In genomic region chr4:8314691-8315255, GRCh38 we compare ENCODE assay signal across 16 cellular contexts. TPM values are rescaled to one million over a fixed set of nuclear protein-coding genes. Genes with fewer than 3 reads are reported as not detected.
DNase-seq lines count a peak whose midpoint lies in the region; ATAC-seq and TF ChIP-seq lines count a peak whose summit lies in the region.
"Had no signal": no experiment of that assay in that cellular context is flagged by ENCODE, and none has a peak within 500 bp of the region (broad histone marks: within the 10 kb centered on the region; RNA-seq: fewer than 3 reads in every experiment).

No MANE protein-coding gene starts in this region.

- H4K20me1 ChIP-seq in OCI-LY1 (ENCODE audit: insufficient read depth, low read length) = no peaks in the 10 kb centered on the region

- 93 to 98% methylated on average over 5 of the region's 5 CpGs for WGBS in testis, 2 donors

- no peak overlapping the region; the same call in 1 of the 2 replicates for H3K4me2 ChIP-seq in OCI-LY1 (ENCODE audit: low read length)

- POLR2A ChIA-PET in activated CD4-positive, alpha-beta memory T cell treated with anti-CD3 and anti-CD28 coated beads for 36 hours (lab: Charles Lee) = no interaction called here
- POLR2A ChIA-PET in activated CD4-positive, alpha-beta memory T cell treated with anti-CD3 and anti-CD28 coated beads, Interleukin-2, amount 10 ng/mL, durations not matched to agents 7 days and 5 days (lab: Charles Lee) = no interaction called here

- no peaks in the 10 kb centered on the region for H3K9me3 Mint-ChIP-seq in activated CD4-positive, alpha-beta memory T cell treated with anti-CD3 and anti-CD28 coated beads for 36 hours
- no peaks in the 10 kb centered on the region for H3K9me3 Mint-ChIP-seq in activated CD4-positive, alpha-beta memory T cell treated with anti-CD3 and anti-CD28 coated beads, Interleukin-2, amount 10 ng/mL, durations not matched to agents 7 days and 5 days
- H3K9me3 Mint-ChIP-seq in endothelial cell (ENCODE audit: unreplicated experiment) = no peaks in the 10 kb centered on the region
- H3K9me3 Mint-ChIP-seq: natural killer cell had no signal

- H3K4me3 ChIP-seq in OCI-LY1 (ENCODE audit: low read depth, low read length, poor library complexity, severe bottlenecking) (no peak overlapping the region), testis (no peak overlapping the region)
- H3K4me3 ChIP-seq: tibial nerve had no signal

- H3K79me2 ChIP-seq in OCI-LY1 (ENCODE audit: insufficient read depth, low read length) = no peaks in the 10 kb centered on the region

- no peaks in the 10 kb centered on the region for H3F3A ChIP-seq in OCI-LY1 (ENCODE audit: insufficient read depth, low read length)

- no peaks in the 10 kb centered on the region for H3K4me1 Mint-ChIP-seq in activated CD4-positive, alpha-beta memory T cell treated with anti-CD3 and anti-CD28 coated beads for 36 hours (ENCODE audit: low read depth)
- H3K4me1 Mint-ChIP-seq in activated CD4-positive, alpha-beta memory T cell treated with anti-CD3 and anti-CD28 coated beads, Interleukin-2, amount 10 ng/mL, durations not matched to agents 7 days and 5 days = no peaks in the 10 kb centered on the region
- H3K4me1 Mint-ChIP-seq in endothelial cell (ENCODE audit: unreplicated experiment) = no peaks in the 10 kb centered on the region
- H3K4me1 Mint-ChIP-seq: natural killer cell had no signal

- H3K27ac Mint-ChIP-seq in activated CD4-positive, alpha-beta memory T cell treated with anti-CD3 and anti-CD28 coated beads for 36 hours = no peak overlapping the region
- H3K27ac Mint-ChIP-seq in activated CD4-positive, alpha-beta memory T cell treated with anti-CD3 and anti-CD28 coated beads, Interleukin-2, amount 10 ng/mL, durations not matched to agents 7 days and 5 days = no peak overlapping the region
- no peak overlapping the region for H3K27ac Mint-ChIP-seq in endothelial cell (ENCODE audit: unreplicated experiment)
- H3K27ac Mint-ChIP-seq: natural killer cell had no signal

- H3K9ac ChIP-seq in OCI-LY1 (ENCODE audit: low read length) = no peak overlapping the region; the same call in 1 of the 2 replicates

- no peaks in the 10 kb centered on the region for H3K27me3 ChIP-seq in OCI-LY1 (ENCODE audit: insufficient read depth, low read length)
- H3K27me3 ChIP-seq in testis = no peaks in the 10 kb centered on the region
- H3K27me3 ChIP-seq: tibial nerve had no signal

- no peak overlapping the region for H3K4me3 Mint-ChIP-seq in activated CD4-positive, alpha-beta memory T cell treated with anti-CD3 and anti-CD28 coated beads for 36 hours
- H3K4me3 Mint-ChIP-seq in activated CD4-positive, alpha-beta memory T cell treated with anti-CD3 and anti-CD28 coated beads, Interleukin-2, amount 10 ng/mL, durations not matched to agents 7 days and 5 days = no peak overlapping the region
- no peak overlapping the region for H3K4me3 Mint-ChIP-seq in endothelial cell (ENCODE audit: unreplicated experiment)
- H3K4me3 Mint-ChIP-seq: natural killer cell had no signal

- no peak for ATAC-seq in HG03280 (IDR thresholded peaks at IDR 0.05; ENCODE audit: unreplicated experiment)
- ATAC-seq: natural killer cell had no signal

- peak overlapping the region; percentile 95 for H3K27ac ChIP-seq in OCI-LY1 (ENCODE audit: low read depth, low read length, poor library complexity, severe bottlenecking)
- no peak overlapping the region for H3K27ac ChIP-seq in testis
- H3K27ac ChIP-seq: tibial nerve had no signal

- TF ChIP-seq CTCF in OCI-LY1 (IDR thresholded peaks at IDR 0.05; ENCODE audit: low read length) (no peak), testis (IDR thresholded peaks at IDR 0.05) (no peak), endothelial cell (IDR thresholded peaks at IDR 0.05; ENCODE audit: unreplicated experiment) (no peak)

- H3K9me2 ChIP-seq in OCI-LY1 (ENCODE audit: low read depth, low read length) = no peaks in the 10 kb centered on the region

- peak; percentile 5 for DNase-seq in activated CD4-positive, alpha-beta memory T cell treated with anti-CD3 and anti-CD28 coated beads for 36 hours
- no peak for DNase-seq in activated CD4-positive, alpha-beta memory T cell treated with anti-CD3 and anti-CD28 coated beads, Interleukin-2, amount 10 ng/mL, durations not matched to agents 7 days and 5 days
- DNase-seq in mesenteric fat pad (ENCODE audit: low spot score) = peak; percentile 51
- DNase-seq in testis = peak; percentile 10
- DNase-seq in endothelial cell (ENCODE audit: low spot score) = no peak
- no peak for DNase-seq in SW480 (ENCODE audit: low spot score)
- DNase-seq: 8988T; activated CD4-positive, alpha-beta T cell treated with anti-CD3 and anti-CD28 coated beads for 1 hour; amniotic stem cell; midbrain; natural killer cell; stimulated activated naive CD4-positive, alpha-beta T cell; T1000 had no signal

- peaks cover 7% of the 10 kb centered on the region for H3K27me3 Mint-ChIP-seq in activated CD4-positive, alpha-beta memory T cell treated with anti-CD3 and anti-CD28 coated beads for 36 hours
- H3K27me3 Mint-ChIP-seq in activated CD4-positive, alpha-beta memory T cell treated with anti-CD3 and anti-CD28 coated beads, Interleukin-2, amount 10 ng/mL, durations not matched to agents 7 days and 5 days = peaks cover 11% of the 10 kb centered on the region
- H3K27me3 Mint-ChIP-seq in endothelial cell (ENCODE audit: unreplicated experiment) = peaks cover 1% of the 10 kb centered on the region

- H3K4me1 ChIP-seq in OCI-LY1 (ENCODE audit: insufficient read depth, low read length, severe bottlenecking) = peaks cover 72% of the 10 kb centered on the region
- H3K4me1 ChIP-seq in testis = peaks cover 10% of the 10 kb centered on the region

- no peaks in the 10 kb centered on the region for H3K36me3 Mint-ChIP-seq in activated CD4-positive, alpha-beta memory T cell treated with anti-CD3 and anti-CD28 coated beads for 36 hours
- no peaks in the 10 kb centered on the region for H3K36me3 Mint-ChIP-seq in activated CD4-positive, alpha-beta memory T cell treated with anti-CD3 and anti-CD28 coated beads, Interleukin-2, amount 10 ng/mL, durations not matched to agents 7 days and 5 days (ENCODE audit: low read depth)
- no peaks in the 10 kb centered on the region for H3K36me3 Mint-ChIP-seq in endothelial cell (ENCODE audit: low read depth, unreplicated experiment)
- H3K36me3 Mint-ChIP-seq: natural killer cell had no signal

- H2AFZ ChIP-seq in OCI-LY1 (ENCODE audit: low read length) = no peak overlapping the region

- CTCF ChIA-PET in activated CD4-positive, alpha-beta memory T cell treated with anti-CD3 and anti-CD28 coated beads for 36 hours (lab: Charles Lee) = no interaction called here
- CTCF ChIA-PET in activated CD4-positive, alpha-beta memory T cell treated with anti-CD3 and anti-CD28 coated beads, Interleukin-2, amount 10 ng/mL, durations not matched to agents 7 days and 5 days (lab: Charles Lee) = no interaction called here

- H3K9me3 ChIP-seq in OCI-LY1 (ENCODE audit: low read length) = no peaks in the 10 kb centered on the region
- H3K9me3 ChIP-seq in testis = no peaks in the 10 kb centered on the region

- intact Hi-C loops in activated CD4-positive, alpha-beta memory T cell treated with anti-CD3 and anti-CD28 coated beads for 36 hours (cut with micrococcal nuclease) = no loop called here
- intact Hi-C loops in testis (cut with DNase I; ENCODE audit: low total_unique reads) = no loop called here

- H3K36me3 ChIP-seq in OCI-LY1 (ENCODE audit: insufficient read depth, low read length) (no peaks in the 10 kb centered on the region; the same call in 1 of the 2 replicates), testis (ENCODE audit: low read depth, missing control alignments) (no peaks in the 10 kb centered on the region)
- H3K36me3 ChIP-seq: tibial nerve had no signal

- TF ChIP-seq POLR2A in testis (IDR thresholded peaks at IDR 0.05) = no peak

RNA-seq across cellular contexts. Expression of gene HTRA3, which starts 45.2 kb away (rescaled TPM):
- total RNA-seq in activated CD4-positive, alpha-beta memory T cell treated with anti-CD3 and anti-CD28 coated beads for 36 hours = not detected
- not detected for total RNA-seq in activated CD4-positive, alpha-beta memory T cell treated with anti-CD3 and anti-CD28 coated beads, Interleukin-2, amount 10 ng/mL, durations not matched to agents 7 days and 5 days
- 58.5 TPM for total RNA-seq in mesenteric fat pad
- 10 to 100 TPM in 1 of 2 donors, 1 to 10 TPM in 1; 6.1 to 12.2 TPM for total RNA-seq in testis
- 17.3 TPM for polyA plus RNA-seq in testis (ENCODE audit: insufficient read depth, low read depth, low replicate concordance)
- total RNA-seq in endothelial cell (ENCODE audit: unreplicated experiment) = 1.7 TPM
- total RNA-seq: natural killer cell had no signal

Comparison
In these comparisons a context has a peak if more than half of its experiments do, and no peak if none do; other contexts are left out.
1. DNase-seq: peak in activated CD4-positive, alpha-beta memory T cell treated with anti-CD3 and anti-CD28 coated beads for 36 hours (single experiment), mesenteric fat pad (single experiment) and testis (single experiment); none in activated CD4-positive, alpha-beta memory T cell treated with anti-CD3 and anti-CD28 coated beads, Interleukin-2, amount 10 ng/mL, durations not matched to agents 7 days and 5 days (single experiment), endothelial cell (single experiment) and SW480 (single experiment).